11 cellular contexts compared by ENCODE assay signal in the genomic region with DNA sequence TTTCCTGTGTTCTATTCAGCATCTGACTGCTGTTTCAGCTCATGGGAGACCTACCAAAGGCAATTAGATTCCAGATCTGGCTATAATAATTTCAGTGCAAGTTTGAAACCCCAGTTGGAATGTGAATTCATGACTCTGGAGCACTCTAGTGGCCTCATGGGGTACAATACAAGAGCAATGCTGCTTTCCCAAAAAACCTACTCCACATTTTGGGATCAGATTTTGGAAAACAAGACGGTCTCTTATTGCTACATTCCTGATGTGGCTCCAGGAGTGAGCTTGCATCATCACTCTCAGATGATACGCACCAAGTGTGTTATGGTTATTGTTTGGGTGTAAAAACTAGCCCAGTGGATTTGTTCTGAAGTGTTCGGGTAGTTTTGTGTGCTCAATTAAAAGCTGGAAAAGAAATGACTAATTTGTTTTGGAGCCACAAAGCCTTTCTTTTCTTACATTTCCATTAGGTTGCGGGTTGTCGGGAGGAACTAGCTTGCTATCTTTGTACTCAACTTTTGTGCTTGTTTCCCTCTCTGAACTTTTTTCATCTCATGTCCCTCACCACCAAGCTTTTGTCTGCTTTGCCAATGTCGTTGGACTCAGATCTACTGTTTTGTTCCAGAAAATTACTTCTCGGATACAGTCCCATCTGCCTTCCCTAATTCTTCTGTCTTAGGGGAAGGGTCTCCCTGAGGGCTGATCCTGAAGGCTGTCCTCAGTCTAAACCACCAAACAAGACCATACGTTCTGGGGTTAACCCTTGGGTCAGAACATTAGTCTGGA.
A peak's percentile ranks its signal among the peaks of the same experiment; 100 is the strongest.
DNase-seq lines count a peak whose midpoint lies in the region; ATAC-seq, FAIRE-seq and TF ChIP-seq lines count a peak whose summit lies in the region.
"Had no signal": no experiment of that assay in that cellular context is flagged by ENCODE, and none has a peak within 500 bp of the region (broad histone marks: within the 10 kb centered on the region; RNA-seq: fewer than 3 reads in every experiment).

No MANE protein-coding gene starts in this region.

- H3K79me2 ChIP-seq in DND-41 (ENCODE audit: insufficient read depth, low read length) (no peaks in the 10 kb centered on the region), OCI-LY7 (ENCODE audit: insufficient read depth, low read depth, low read length) (no peaks in the 10 kb centered on the region)

- H3K9me3 ChIP-seq in DND-41 (ENCODE audit: insufficient read depth, low read length, severe bottlenecking) (no peaks in the 10 kb centered on the region), OCI-LY7 (ENCODE audit: low read length) (no peaks in the 10 kb centered on the region), pancreas (no peaks in the 10 kb centered on the region)

- DNase-seq in DND-41, result no peak
- DNase-seq in OCI-LY7 (ENCODE audit: low spot score), result no peak
- DNase-seq in fibroblast of pulmonary artery (ENCODE audit: low read depth), result peak; percentile 17
- DNase-seq in pancreas, result no peak
- no peak for DNase-seq in SKM-1 treated with dmso at 0.1 percent for 144 hours (lab: John Stamatoyannopoulos, UW; ENCODE audit: unreplicated experiment)
- DNase-seq in NK-92 (lab: John Stamatoyannopoulos, UW; ENCODE audit: unreplicated experiment), result no peak
- no peak for DNase-seq in T-helper 1 cell
- DNase-seq: cerebellar nuclear complex had no signal

- H3K4me1 ChIP-seq in DND-41 (ENCODE audit: insufficient read depth, low read length) (peaks cover 14% of the 10 kb centered on the region), OCI-LY7 (ENCODE audit: insufficient read depth, low read length, poor library complexity, severe bottlenecking) (no peaks in the 10 kb centered on the region), pancreas (peaks cover 0 to 10% (median 3%) of the 10 kb centered on the region in 3 donors)

- H3K27ac ChIP-seq in DND-41 (ENCODE audit: low read length) (no peak overlapping the region), OCI-LY7 (ENCODE audit: low read depth, low read length, poor library complexity, severe bottlenecking) (no peak overlapping the region), pancreas (no peak overlapping the region)
- H3K27ac ChIP-seq: SK-N-MC had no signal

- no peaks in the 10 kb centered on the region for H4K20me1 ChIP-seq in DND-41 (ENCODE audit: insufficient read depth, low read length)
- no peaks in the 10 kb centered on the region for H4K20me1 ChIP-seq in OCI-LY7 (ENCODE audit: insufficient read depth, low read length)

- POLR2A ChIA-PET in OCI-LY7 (lab: Charles Lee), result no interaction called here

- no peak for FAIRE-seq in pancreas (lab: Jason Lieb, UNC)

- H3K9ac ChIP-seq in DND-41 (ENCODE audit: low read depth, low read length), result no peak overlapping the region

- TF ChIP-seq CTCF in DND-41 (IDR thresholded peaks at IDR 0.05; ENCODE audit: borderline replicate concordance, extremely low read depth, low read length, poor library complexity, severe bottlenecking) (peak; percentile 17), OCI-LY7 (conservative IDR thresholded peaks at IDR 0.05; ENCODE audit: low read length) (peak; percentile 32; the same call in 1 of the 2 replicates), fibroblast of pulmonary artery (IDR thresholded peaks at IDR 0.05; ENCODE audit: low read length, missing control alignments) (peak; percentile 32), pancreas (IDR thresholded peaks at IDR 0.05) (no peak)

- intact Hi-C loops in OCI-LY7 (cut with micrococcal nuclease; ENCODE audit: unreplicated experiment) (no loop called here), pancreas (cut with DNase I) (no loop called here)

- H3K4me2 ChIP-seq in DND-41 (ENCODE audit: insufficient read depth, low read length) (no peak overlapping the region), OCI-LY7 (ENCODE audit: low read length) (no peak overlapping the region)

- no peaks in the 10 kb centered on the region for H3K27me3 ChIP-seq in DND-41 (ENCODE audit: insufficient read depth, low read length, poor library complexity)
- H3K27me3 ChIP-seq in pancreas, result no peaks in the 10 kb centered on the region

- no peak for ATAC-seq in DND-41 (ENCODE audit: insufficient read depth, low read depth)
- peak in 3 of 4 donors; percentile 57 to 69 (median 60) for ATAC-seq in pancreas
- ATAC-seq in HG03196 (IDR thresholded peaks at IDR 0.05; ENCODE audit: unreplicated experiment), result no peak
- ATAC-seq: stimulated activated effector memory CD8-positive, alpha-beta T cell treated with anti-CD3 and anti-CD28 coated beads, Interleukin-12 subunit alpha, Interleukin-12 subunit beta, amount 100 ng/mL, for 72 hours had no signal

- H3K36me3 ChIP-seq in DND-41 (ENCODE audit: insufficient read depth, low read length), result peaks cover 59% of the 10 kb centered on the region
- peaks cover 37% of the 10 kb centered on the region; the same call in 1 of the 2 replicates for H3K36me3 ChIP-seq in OCI-LY7 (ENCODE audit: insufficient read depth, low read length)
- peaks cover 0 to 14% (median 0%) of the 10 kb centered on the region in 3 donors for H3K36me3 ChIP-seq in pancreas

- BruUV-seq in OCI-LY7 (replicated peaks; lab: Mats Ljungman, UMichigan), result no TSS peak

- no peak overlapping the region for H2AFZ ChIP-seq in DND-41 (ENCODE audit: low read depth, low read length)
- no peak overlapping the region for H2AFZ ChIP-seq in OCI-LY7 (ENCODE audit: low read length)

- WGBS in pancreas, 2 donors, result 90 to 91% methylated on average over 8 of the region's 8 CpGs

- CTCF ChIA-PET in OCI-LY7 (lab: Charles Lee; ENCODE audit: unreplicated experiment), result no interaction called here

- H3K9me2 ChIP-seq in OCI-LY7 (ENCODE audit: insufficient read depth, low read length), result no peaks in the 10 kb centered on the region

- H3K4me3 ChIP-seq in DND-41 (ENCODE audit: low read depth in 1 of 2, low read length in 2 of 2), result no peak overlapping the region
- H3K4me3 ChIP-seq in OCI-LY7 (ENCODE audit: low read depth, low read length, poor library complexity, severe bottlenecking), result no peak overlapping the region
- H3K4me3 ChIP-seq in fibroblast of pulmonary artery (replicated peaks; ENCODE audit: low read depth, low read length), result no peak overlapping the region
- H3K4me3 ChIP-seq in pancreas, result no peak overlapping the region
- H3K4me3 ChIP-seq: SK-N-MC had no signal

Comparison
In these comparisons a context has a peak if more than half of its experiments do, and no peak if none do; other contexts are left out.
1. ATAC-seq: peak in pancreas (3 of 4); none in DND-41 (single experiment) and HG03196 (single experiment).
2. CTCF ChIP-seq: peak in DND-41 (single experiment), OCI-LY7 (single experiment) and fibroblast of pulmonary artery (single experiment); none in pancreas (0 of 4).